14 cellular contexts compared by ENCODE assay signal in the genomic region with DNA sequence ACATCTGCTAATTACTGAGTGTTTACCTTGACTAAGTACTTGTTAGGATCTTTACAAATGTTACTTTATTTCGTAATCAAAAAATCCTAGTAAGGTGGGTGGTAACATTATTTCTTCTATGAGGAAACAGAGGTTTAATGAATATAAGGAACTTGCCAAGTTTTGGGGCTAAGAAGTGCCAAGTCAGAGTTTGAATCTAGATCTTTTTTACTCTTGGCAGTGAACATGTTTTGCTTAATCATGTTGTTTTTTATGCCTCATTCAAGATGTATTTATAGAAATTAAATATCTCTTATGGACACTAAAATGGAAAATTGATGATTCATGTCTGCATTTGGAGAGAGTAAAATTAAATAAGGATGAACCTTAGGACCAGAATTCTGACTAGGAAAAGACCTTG.
A peak's percentile ranks its signal among the peaks of the same experiment; 100 is the strongest.
DNase-seq lines count a peak whose midpoint lies in the region; ATAC-seq and TF ChIP-seq lines count a peak whose summit lies in the region.
"Had no signal": no experiment of that assay in that cellular context is flagged by ENCODE, and none has a peak within 500 bp of the region (broad histone marks: within the 10 kb centered on the region; RNA-seq: fewer than 3 reads in every experiment).

No MANE protein-coding gene starts in this region.

- no peaks in the 10 kb centered on the region for H3K27me3 ChIP-seq in fibroblast of lung (ENCODE audit: control insufficient read depth, insufficient read depth, low read length)
- H3K27me3 ChIP-seq in neuronal stem cell (ENCODE audit: control insufficient read depth in 3 of 3, insufficient read depth in 3 of 3, low read depth in 1 of 3, low read length in 3 of 3) = no peaks in the 10 kb centered on the region
- H3K27me3 ChIP-seq: esophagus squamous epithelium, right atrium auricular region had no signal

- no peak for TF ChIP-seq CTCF in fibroblast of lung (conservative IDR thresholded peaks at IDR 0.05 in 1 of 2, IDR thresholded peaks at IDR 0.05 in 1 of 2; ENCODE audit: low read depth in 1 of 2, low read length in 2 of 2)

- H3K27ac ChIP-seq in fibroblast of lung (ENCODE audit: insufficient read depth, low read length) (no peak overlapping the region), neuronal stem cell (replicated peaks; ENCODE audit: low read length) (no peak overlapping the region)
- H3K27ac ChIP-seq: right atrium auricular region had no signal

- H2BK120ac ChIP-seq in neuronal stem cell (ENCODE audit: low read depth, low read length) = no peak overlapping the region

- H3K4me3 ChIP-seq in fibroblast of lung (replicated peaks in 1 of 4; ENCODE audit: control extremely low read depth in 1 of 4, insufficient read depth in 1 of 4, low read depth in 3 of 4, low read length in 4 of 4) (no peak overlapping the region), neuronal stem cell (ENCODE audit: low read length in 2 of 2) (no peak overlapping the region)
- H3K4me3 ChIP-seq: esophagus squamous epithelium, right atrium auricular region had no signal

- H3K4me2 ChIP-seq in fibroblast of lung (ENCODE audit: extremely low read depth, insufficient read depth, low read length) = no peak overlapping the region
- no peak overlapping the region for H3K4me2 ChIP-seq in neuronal stem cell (ENCODE audit: insufficient read depth, low read length, poor library complexity, severe bottlenecking)

- WGBS in neuronal stem cell (ENCODE audit: extremely low coverage in 2 of 2, insufficient read length in 2 of 2, insufficient replicate concordance in 1 of 2), 2 donors = no CpG with 5 or more reads among the region's 1 CpG

- ATAC-seq in GM18520 (IDR thresholded peaks at IDR 0.05; ENCODE audit: unreplicated experiment) (no peak), HG03442 (IDR thresholded peaks at IDR 0.05; ENCODE audit: unreplicated experiment) (no peak)
- ATAC-seq: Panc1 had no signal

- peaks cover 8% of the 10 kb centered on the region for H3K4me1 ChIP-seq in fibroblast of lung (ENCODE audit: control insufficient read depth, extremely low read depth, insufficient read depth, low read length)
- no peaks in the 10 kb centered on the region for H3K4me1 ChIP-seq in neuronal stem cell (ENCODE audit: control insufficient read depth in 2 of 2, insufficient read depth in 1 of 2, low read depth in 1 of 2, low read length in 2 of 2)

- no peak overlapping the region for H3K18ac ChIP-seq in neuronal stem cell (ENCODE audit: low read length)

- no peaks in the 10 kb centered on the region for H3K79me1 ChIP-seq in neuronal stem cell (ENCODE audit: low read depth, low read length)

- H2BK12ac ChIP-seq in neuronal stem cell (ENCODE audit: low read length) = no peak overlapping the region

- no peak overlapping the region for H3K4ac ChIP-seq in neuronal stem cell (ENCODE audit: low read length)

- H3K14ac ChIP-seq in neuronal stem cell (ENCODE audit: low read length) = no peak overlapping the region

- H2BK5ac ChIP-seq in neuronal stem cell (ENCODE audit: low read length) = no peak overlapping the region

- H2BK15ac ChIP-seq in neuronal stem cell (ENCODE audit: low read length) = no peak overlapping the region

- DNase-seq in CD1c-positive myeloid dendritic cell (ENCODE audit: extremely low spot score) = peak; percentile 73
- DNase-seq in RPMI8226 = peak; percentile 7
- DNase-seq in fibroblast of lung (ENCODE audit: low read depth in 2 of 2) = peak; percentile 60 to 61
- DNase-seq in pulmonary artery endothelial cell (ENCODE audit: low read depth, low spot score) = peak; percentile 36
- DNase-seq in NCI-H82 treated with DMSO at 0.1 percent for 48 hours (lab: John Stamatoyannopoulos, UW; ENCODE audit: unreplicated experiment) = no peak
- no peak for DNase-seq in neuronal stem cell (ENCODE audit: low spot score)
- DNase-seq: activated CD4-positive, alpha-beta T cell treated with anti-CD3 and anti-CD28 coated beads, Interleukin-2, amount 50 U/mL, for 4 hours; esophagus squamous epithelium; NCI-H1092 treated with DMSO at 0.1 percent for 48 hours; NCI-H345 had no signal

- H3K36me3 ChIP-seq in fibroblast of lung (ENCODE audit: control insufficient read depth, insufficient read depth, low read length) (no peaks in the 10 kb centered on the region), neuronal stem cell (replicated peaks in 1 of 2; ENCODE audit: control insufficient read depth in 2 of 2, insufficient read depth in 2 of 2, low read length in 2 of 2) (peaks cover 0 to 14% of the 10 kb centered on the region in 2 donors)
- H3K36me3 ChIP-seq: right atrium auricular region had no signal

- H4K20me1 ChIP-seq in fibroblast of lung (ENCODE audit: control insufficient read depth, extremely low read depth, insufficient read depth, low read length) = no peaks in the 10 kb centered on the region

- H3K9me3 ChIP-seq in fibroblast of lung (ENCODE audit: control insufficient read depth, insufficient read depth, low read depth, low read length) = no peaks in the 10 kb centered on the region
- H3K9me3 ChIP-seq in neuronal stem cell (replicated peaks in 1 of 2; ENCODE audit: control insufficient read depth in 2 of 2, insufficient read depth in 1 of 2, low read depth in 1 of 2, low read length in 2 of 2) = peaks cover 0 to 10% of the 10 kb centered on the region in 2 donors

- H3K9ac ChIP-seq in fibroblast of lung (ENCODE audit: insufficient read depth, low read length) (no peak overlapping the region), neuronal stem cell (ENCODE audit: low read depth, low read length, poor library complexity) (no peak overlapping the region)

- H4K91ac ChIP-seq in neuronal stem cell (ENCODE audit: low read depth, low read length, poor library complexity) = no peak overlapping the region

- H2AFZ ChIP-seq in fibroblast of lung (ENCODE audit: low read length) (no peak overlapping the region), neuronal stem cell (ENCODE audit: low read length) (no peak overlapping the region)

- H3K79me2 ChIP-seq in fibroblast of lung (ENCODE audit: control insufficient read depth, insufficient read depth, low read length) = no peaks in the 10 kb centered on the region

- no peak overlapping the region for H4K8ac ChIP-seq in neuronal stem cell (ENCODE audit: low read depth, low read length)

- no peak overlapping the region for H2AK5ac ChIP-seq in neuronal stem cell (ENCODE audit: low read depth, low read length)

- no peak overlapping the region for H3K23ac ChIP-seq in neuronal stem cell (ENCODE audit: low read depth, low read length, poor library complexity)

Comparison
In these comparisons a context has a peak if more than half of its experiments do, and no peak if none do; other contexts are left out.
1. DNase-seq: peak in CD1c-positive myeloid dendritic cell (single experiment), RPMI8226 (single experiment), fibroblast of lung (2 of 2) and pulmonary artery endothelial cell (single experiment); none in NCI-H82 treated with DMSO at 0.1 percent for 48 hours (single experiment) and neuronal stem cell (single experiment).